In the genomic region with DNA sequence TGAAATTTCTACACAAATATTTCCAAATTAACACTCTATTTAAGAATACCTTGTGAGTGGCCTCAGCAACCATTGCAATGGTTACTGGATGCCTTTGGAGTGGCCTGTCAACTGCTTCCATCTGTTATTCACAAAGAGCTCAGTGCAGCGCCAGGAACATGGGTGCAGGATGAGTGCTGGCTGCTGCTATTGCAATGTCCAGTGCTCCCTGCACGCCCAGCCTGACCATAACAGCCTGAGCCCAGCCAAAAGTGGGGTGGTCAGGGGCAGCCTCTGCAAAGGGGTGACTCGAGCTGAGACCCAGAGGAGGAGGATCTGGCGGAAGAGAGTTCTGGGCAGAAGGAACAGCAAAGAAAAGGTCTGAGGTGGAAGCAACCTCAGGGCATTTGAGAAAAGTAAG, we compare ENCODE assay signal across 1 cellular context.
TF ChIP-seq lines count a peak whose summit lies in the region.

No MANE protein-coding gene starts in this region.

TF ChIP-seq in IMR-90, 13 proteins besides CTCF, POLR2A, EP300 and RAD21 (continued from another document):
- TF ChIP-seq, protein P1, sequence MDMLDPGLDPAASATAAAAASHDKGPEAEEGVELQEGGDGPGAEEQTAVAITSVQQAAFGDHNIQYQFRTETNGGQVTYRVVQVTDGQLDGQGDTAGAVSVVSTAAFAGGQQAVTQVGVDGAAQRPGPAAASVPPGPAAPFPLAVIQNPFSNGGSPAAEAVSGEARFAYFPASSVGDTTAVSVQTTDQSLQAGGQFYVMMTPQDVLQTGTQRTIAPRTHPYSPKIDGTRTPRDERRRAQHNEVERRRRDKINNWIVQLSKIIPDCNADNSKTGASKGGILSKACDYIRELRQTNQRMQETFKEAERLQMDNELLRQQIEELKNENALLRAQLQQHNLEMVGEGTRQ (IDR thresholded peaks at IDR 0.05; ENCODE audit: low read depth, low read length): no peak
- no peak for TF ChIP-seq RCOR1 (IDR thresholded peaks at IDR 0.05; ENCODE audit: insufficient replicate concordance, low read length)
- TF ChIP-seq, protein P2, sequence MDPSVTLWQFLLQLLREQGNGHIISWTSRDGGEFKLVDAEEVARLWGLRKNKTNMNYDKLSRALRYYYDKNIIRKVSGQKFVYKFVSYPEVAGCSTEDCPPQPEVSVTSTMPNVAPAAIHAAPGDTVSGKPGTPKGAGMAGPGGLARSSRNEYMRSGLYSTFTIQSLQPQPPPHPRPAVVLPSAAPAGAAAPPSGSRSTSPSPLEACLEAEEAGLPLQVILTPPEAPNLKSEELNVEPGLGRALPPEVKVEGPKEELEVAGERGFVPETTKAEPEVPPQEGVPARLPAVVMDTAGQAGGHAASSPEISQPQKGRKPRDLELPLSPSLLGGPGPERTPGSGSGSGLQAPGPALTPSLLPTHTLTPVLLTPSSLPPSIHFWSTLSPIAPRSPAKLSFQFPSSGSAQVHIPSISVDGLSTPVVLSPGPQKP (IDR thresholded peaks at IDR 0.05; ENCODE audit: borderline replicate concordance, low read depth, low read length): no peak
- no peak for TF ChIP-seq SMC3 (IDR thresholded peaks at IDR 0.05; ENCODE audit: low read depth, low read length)
- TF ChIP-seq CEBPB (IDR thresholded peaks at IDR 0.05; ENCODE audit: low read depth, low read length): no peak
- no peak for TF ChIP-seq RFX5 (IDR thresholded peaks at IDR 0.05; ENCODE audit: low read depth, low read length)
- TF ChIP-seq FOS (IDR thresholded peaks at IDR 0.05; ENCODE audit: low read depth, low read length): no peak
